Comparison of ENCODE assay signal across 14 cellular contexts in the genomic region with DNA sequence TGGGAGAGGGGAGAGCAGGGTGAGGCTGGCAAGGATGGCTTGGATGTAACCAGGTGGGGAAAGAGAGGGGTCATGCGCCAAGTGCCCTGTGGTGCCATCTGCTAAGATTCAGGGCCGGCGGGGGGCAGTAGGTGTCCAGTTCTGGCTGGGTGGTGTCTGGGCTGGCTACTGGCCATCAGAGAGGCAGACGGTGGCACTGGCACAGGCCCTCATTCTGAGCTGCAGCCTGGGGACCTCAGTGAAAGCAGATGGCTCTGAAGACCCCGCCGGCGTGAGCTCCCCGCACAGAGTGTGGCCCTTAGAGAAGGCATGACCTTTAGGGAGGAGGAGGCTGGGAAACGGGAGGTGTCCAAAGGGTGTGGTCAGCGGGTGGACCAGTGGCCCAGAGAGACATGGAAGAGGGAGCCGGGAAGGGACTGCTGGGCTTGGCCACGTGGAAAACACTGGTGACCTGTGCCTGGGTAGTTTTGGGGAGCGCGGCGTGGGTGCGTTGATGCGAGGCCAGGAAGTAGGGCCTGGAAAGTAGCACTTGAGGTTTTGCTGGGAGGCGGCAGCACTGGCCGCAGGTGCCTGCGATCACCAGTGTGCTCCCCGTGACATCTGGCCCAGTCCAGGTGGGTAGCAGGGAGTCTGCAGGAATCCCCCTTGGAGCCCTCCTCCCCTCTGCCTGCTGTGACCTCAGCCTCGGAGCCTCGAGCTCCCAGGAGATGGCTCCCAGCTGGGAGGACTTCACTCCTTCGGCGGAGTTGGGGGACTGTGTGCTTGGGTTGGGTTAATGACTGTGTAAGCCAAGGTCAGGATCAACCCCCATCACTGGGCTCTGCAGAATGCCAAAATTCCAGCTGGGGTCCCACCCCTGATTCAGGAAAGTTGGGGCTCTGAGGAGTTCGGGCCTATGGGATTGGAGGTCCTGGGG. TPM values are rescaled to one million over a fixed set of nuclear protein-coding genes. Genes with fewer than 3 reads are reported as not detected.
DNase-seq lines count a peak whose midpoint lies in the region; ATAC-seq and TF ChIP-seq lines count a peak whose summit lies in the region.
"Had no signal": no experiment of that assay in that cellular context is flagged by ENCODE, and none has a peak within 500 bp of the region (broad histone marks: within the 10 kb centered on the region; RNA-seq: fewer than 3 reads in every experiment).

No MANE protein-coding gene starts in this region.

- H3K4me3 ChIP-seq in HCT116 (replicated peaks in 1 of 2; ENCODE audit: low read depth in 1 of 2, low read length in 2 of 2), result no peak overlapping the region
- H3K4me3 ChIP-seq in breast epithelium, result no peak overlapping the region
- H3K4me3 ChIP-seq in right cardiac atrium (ENCODE audit: low read length), result no peak overlapping the region
- H3K4me3 ChIP-seq in skeletal muscle tissue (ENCODE audit: low read length in 3 of 3), result no peak overlapping the region
- H3K4me3 ChIP-seq: SK-N-MC had no signal

- H3K4me2 ChIP-seq in HCT116 (ENCODE audit: low read length), result 0 out of 2 replicates have a peak overlapping the region, but pooled peaks have one; percentile 88

- H3K9me2 ChIP-seq in HCT116 (ENCODE audit: insufficient read depth), result no peaks in the 10 kb centered on the region

- no peak for TF ChIP-seq RAD21 in HCT116 (IDR thresholded peaks at IDR 0.05; ENCODE audit: low read depth)

- WGBS in right cardiac atrium, result 83% methylated on average over 26 of the region's 26 CpGs

- H3K36me3 ChIP-seq in HCT116 (ENCODE audit: control insufficient read depth in 1 of 2, insufficient read depth in 2 of 2, low read length in 2 of 2) (no peaks in the 10 kb centered on the region), breast epithelium (no peaks in the 10 kb centered on the region), skeletal muscle tissue (ENCODE audit: control insufficient read depth in 3 of 3, insufficient read depth in 3 of 3, low read length in 3 of 3) (no peaks in the 10 kb centered on the region)
- H3K36me3 ChIP-seq: neutrophil had no signal

- H3K27me3 ChIP-seq in HCT116 (ENCODE audit: insufficient read depth, low read length) (no peaks in the 10 kb centered on the region), breast epithelium (no peaks in the 10 kb centered on the region), right cardiac atrium (ENCODE audit: control insufficient read depth, insufficient read depth) (no peaks in the 10 kb centered on the region), skeletal muscle tissue (ENCODE audit: control insufficient read depth in 3 of 3, insufficient read depth in 3 of 3, low read length in 3 of 3) (no peaks in the 10 kb centered on the region)

- no peak for TF ChIP-seq CTCF in HCT116 (IDR thresholded peaks at IDR 0.05 in 2 of 3, conservative IDR thresholded peaks at IDR 0.05 in 1 of 3; ENCODE audit: borderline replicate concordance in 1 of 3, insufficient read depth in 1 of 3, low read depth in 2 of 3, low read length in 2 of 3)
- no peak for TF ChIP-seq CTCF in breast epithelium (IDR thresholded peaks at IDR 0.05)

- POLR2A ChIA-PET in HCT116 (lab: Charles Lee), result no interaction called here

- no peaks in the 10 kb centered on the region for H3K79me2 ChIP-seq in HCT116 (ENCODE audit: insufficient read depth, low read length)

- intact Hi-C loops in HCT116 (cut with micrococcal nuclease) (no loop called here), breast epithelium (cut with DNase I; ENCODE audit: low total_unique reads) (no loop called here), right cardiac atrium (cut with DNase I) (no loop called here)

- ATAC-seq in HCT116 (no peak), right cardiac atrium (no peak)
- ATAC-seq: activated CD8-positive, alpha-beta memory T cell treated with anti-CD3 and anti-CD28 coated beads, Interleukin-2, amount 10 ng/mL, durations not matched to agents 7 days and 5 days had no signal

- H3K27ac ChIP-seq in HCT116 (ENCODE audit: low read depth, low read length), result peak overlapping the region; percentile 97; the same call in 1 of the 2 replicates
- peak overlapping the region; percentile 38 to 85 for H3K27ac ChIP-seq in breast epithelium
- H3K27ac ChIP-seq in right cardiac atrium (ENCODE audit: low read length), result peak overlapping the region; percentile 26
- H3K27ac ChIP-seq in skeletal muscle tissue (ENCODE audit: low read depth, low read length), result peak overlapping the region; percentile 61
- H3K27ac ChIP-seq: neutrophil, SK-N-MC, VCaP had no signal

- TF ChIP-seq POLR2A in HCT116 (IDR thresholded peaks at IDR 0.05; ENCODE audit: borderline replicate concordance, extremely low read depth, insufficient read depth, insufficient read length), result no peak
- TF ChIP-seq POLR2A in breast epithelium (IDR thresholded peaks at IDR 0.05), result no peak

- H3K9ac ChIP-seq in HCT116 (ENCODE audit: low read length) (no peak overlapping the region), skeletal muscle tissue (ENCODE audit: low read depth in 1 of 3, low read length in 3 of 3) (peak overlapping the region in 2 of 3 donors; percentile 45 to 71)

- BruUV-seq in HCT116 (replicated peaks; lab: Mats Ljungman, UMichigan), result no TSS peak

- CTCF ChIA-PET in HCT116 (lab: Charles Lee), result no interaction called here

- RAD21 ChIA-PET in HCT116 (lab: Charles Lee; ENCODE audit: low non-redundant PET in 1 of 2, low total read pairs in 2 of 2, uncharacterized antibody in 2 of 2, unreplicated experiment in 2 of 2), result no interaction called here

- no peaks in the 10 kb centered on the region for H4K20me1 ChIP-seq in HCT116 (ENCODE audit: insufficient read depth)

- no peaks in the 10 kb centered on the region for H3K9me3 ChIP-seq in HCT116 (ENCODE audit: control insufficient read depth in 1 of 2, insufficient read depth in 1 of 2, low read depth in 1 of 2, low read length in 2 of 2)
- H3K9me3 ChIP-seq in breast epithelium, result no peaks in the 10 kb centered on the region
- H3K9me3 ChIP-seq in right cardiac atrium (ENCODE audit: control insufficient read depth, low read length), result no peaks in the 10 kb centered on the region
- H3K9me3 ChIP-seq in skeletal muscle tissue (ENCODE audit: control insufficient read depth in 3 of 3, low read length in 3 of 3), result no peaks in the 10 kb centered on the region
- H3K9me3 ChIP-seq: neutrophil had no signal

- no peak overlapping the region for H2AFZ ChIP-seq in HCT116 (ENCODE audit: low read depth, low read length, poor library complexity, severe bottlenecking)

- H3K4me1 ChIP-seq in HCT116 (ENCODE audit: control insufficient read depth in 1 of 2, insufficient read depth in 2 of 2, low read length in 2 of 2), result peaks cover 20 to 55% of the 10 kb centered on the region in 2 experiments
- peaks cover 0 to 5% of the 10 kb centered on the region in 2 donors for H3K4me1 ChIP-seq in breast epithelium
- peaks cover 6% of the 10 kb centered on the region for H3K4me1 ChIP-seq in right cardiac atrium (ENCODE audit: control insufficient read depth, insufficient read depth, low read length)
- peaks cover 39 to 49% (median 44%) of the 10 kb centered on the region in 3 donors for H3K4me1 ChIP-seq in skeletal muscle tissue (ENCODE audit: control insufficient read depth in 3 of 3, insufficient read depth in 3 of 3, low read length in 3 of 3)

- DNase-seq in HCT116 (ENCODE audit: low read depth, low spot score) (no peak), breast epithelium (ENCODE audit: low spot score in 2 of 2) (no peak), right cardiac atrium (peak in 1 of 3 donors; percentile 55), putamen (ENCODE audit: low spot score) (no peak), NOMO-1 treated with dmso at 0.1 percent for 144 hours (lab: John Stamatoyannopoulos, UW; ENCODE audit: unreplicated experiment) (no peak)
- no peak for DNase-seq in activated effector memory CD4-positive, alpha-beta T cell treated with Interleukin-2 at 50 U/mL for 16 hours
- no peak for DNase-seq in activated T-cell treated with anti-CD3 and anti-CD28 coated beads, Interleukin-2, amount 50 U/mL, for 48 hours
- DNase-seq: activated CD8-positive, alpha-beta memory T cell treated with anti-CD3 and anti-CD28 coated beads, Interleukin-2, amount 10 ng/mL, durations not matched to agents 7 days and 5 days; activated naive CD4-positive, alpha-beta T cell had no signal

TF ChIP-seq in HCT116, 20 proteins besides CTCF, POLR2A, EP300 and RAD21 (continues in another document):
- TF ChIP-seq ZFX (IDR thresholded peaks at IDR 0.05) (no peak), JUND (IDR thresholded peaks at IDR 0.05) (no peak), CEBPB (IDR thresholded peaks at IDR 0.05; ENCODE audit: low read depth) (no peak)
- TF ChIP-seq, protein P1, sequence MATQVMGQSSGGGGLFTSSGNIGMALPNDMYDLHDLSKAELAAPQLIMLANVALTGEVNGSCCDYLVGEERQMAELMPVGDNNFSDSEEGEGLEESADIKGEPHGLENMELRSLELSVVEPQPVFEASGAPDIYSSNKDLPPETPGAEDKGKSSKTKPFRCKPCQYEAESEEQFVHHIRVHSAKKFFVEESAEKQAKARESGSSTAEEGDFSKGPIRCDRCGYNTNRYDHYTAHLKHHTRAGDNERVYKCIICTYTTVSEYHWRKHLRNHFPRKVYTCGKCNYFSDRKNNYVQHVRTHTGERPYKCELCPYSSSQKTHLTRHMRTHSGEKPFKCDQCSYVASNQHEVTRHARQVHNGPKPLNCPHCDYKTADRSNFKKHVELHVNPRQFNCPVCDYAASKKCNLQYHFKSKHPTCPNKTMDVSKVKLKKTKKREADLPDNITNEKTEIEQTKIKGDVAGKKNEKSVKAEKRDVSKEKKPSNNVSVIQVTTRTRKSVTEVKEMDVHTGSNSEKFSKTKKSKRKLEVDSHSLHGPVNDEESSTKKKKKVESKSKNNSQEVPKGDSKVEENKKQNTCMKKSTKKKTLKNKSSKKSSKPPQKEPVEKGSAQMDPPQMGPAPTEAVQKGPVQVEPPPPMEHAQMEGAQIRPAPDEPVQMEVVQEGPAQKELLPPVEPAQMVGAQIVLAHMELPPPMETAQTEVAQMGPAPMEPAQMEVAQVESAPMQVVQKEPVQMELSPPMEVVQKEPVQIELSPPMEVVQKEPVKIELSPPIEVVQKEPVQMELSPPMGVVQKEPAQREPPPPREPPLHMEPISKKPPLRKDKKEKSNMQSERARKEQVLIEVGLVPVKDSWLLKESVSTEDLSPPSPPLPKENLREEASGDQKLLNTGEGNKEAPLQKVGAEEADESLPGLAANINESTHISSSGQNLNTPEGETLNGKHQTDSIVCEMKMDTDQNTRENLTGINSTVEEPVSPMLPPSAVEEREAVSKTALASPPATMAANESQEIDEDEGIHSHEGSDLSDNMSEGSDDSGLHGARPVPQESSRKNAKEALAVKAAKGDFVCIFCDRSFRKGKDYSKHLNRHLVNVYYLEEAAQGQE (IDR thresholded peaks at IDR 0.05; ENCODE audit: low read depth), result no peak

RNA-seq across cellular contexts. Expression of a gene that starts 9.3 kb away (rescaled TPM):
- 12.5 TPM for total RNA-seq in HCT116 (2021; ENCODE audit: unreplicated experiment)
- polyA plus RNA-seq in HCT116 (2012), result 8.8 and 10.0 TPM in 2 replicates
- 10 to 100 TPM; 16.4 to 28.8 (median 17.3) TPM for total RNA-seq in breast epithelium
- total RNA-seq in right cardiac atrium, result 10 to 100 TPM in 3 of 4 donors, 1 to 10 TPM in 1; 6.6 to 17.1 (median 11.1) TPM
- polyA plus RNA-seq in right cardiac atrium, result 5.4 TPM
- total RNA-seq in skeletal muscle tissue, result 13.0 TPM

RNA-seq across cellular contexts. Expression of a gene that starts 31.2 kb away (rescaled TPM):
- total RNA-seq in HCT116 (2021; ENCODE audit: unreplicated experiment) (6.1 TPM), breast epithelium (10 to 100 TPM in 1 of 3 donors, 1 to 10 TPM in 2; 4.8 to 11.5 (median 8.2) TPM), right cardiac atrium (10 to 100 TPM in 2 of 4 donors, 1 to 10 TPM in 2; 6.2 to 17.4 (median 9.6) TPM), skeletal muscle tissue (7.3 TPM)
- polyA plus RNA-seq in HCT116 (2012), result 5.1 TPM in 2 replicates
- polyA plus RNA-seq in right cardiac atrium, result 4.2 TPM
- total RNA-seq: M059J had no signal

Comparison
In these comparisons a context has a peak if more than half of its experiments do, and no peak if none do; other contexts are left out.
1. H3K27ac ChIP-seq: peak in every context shown above with its lines; median percentile 97 in HCT116; 62 in breast epithelium; 61 in skeletal muscle tissue; 26 in right cardiac atrium.